Comparison of ENCODE assay signal across 1 cellular context in the genomic region with DNA sequence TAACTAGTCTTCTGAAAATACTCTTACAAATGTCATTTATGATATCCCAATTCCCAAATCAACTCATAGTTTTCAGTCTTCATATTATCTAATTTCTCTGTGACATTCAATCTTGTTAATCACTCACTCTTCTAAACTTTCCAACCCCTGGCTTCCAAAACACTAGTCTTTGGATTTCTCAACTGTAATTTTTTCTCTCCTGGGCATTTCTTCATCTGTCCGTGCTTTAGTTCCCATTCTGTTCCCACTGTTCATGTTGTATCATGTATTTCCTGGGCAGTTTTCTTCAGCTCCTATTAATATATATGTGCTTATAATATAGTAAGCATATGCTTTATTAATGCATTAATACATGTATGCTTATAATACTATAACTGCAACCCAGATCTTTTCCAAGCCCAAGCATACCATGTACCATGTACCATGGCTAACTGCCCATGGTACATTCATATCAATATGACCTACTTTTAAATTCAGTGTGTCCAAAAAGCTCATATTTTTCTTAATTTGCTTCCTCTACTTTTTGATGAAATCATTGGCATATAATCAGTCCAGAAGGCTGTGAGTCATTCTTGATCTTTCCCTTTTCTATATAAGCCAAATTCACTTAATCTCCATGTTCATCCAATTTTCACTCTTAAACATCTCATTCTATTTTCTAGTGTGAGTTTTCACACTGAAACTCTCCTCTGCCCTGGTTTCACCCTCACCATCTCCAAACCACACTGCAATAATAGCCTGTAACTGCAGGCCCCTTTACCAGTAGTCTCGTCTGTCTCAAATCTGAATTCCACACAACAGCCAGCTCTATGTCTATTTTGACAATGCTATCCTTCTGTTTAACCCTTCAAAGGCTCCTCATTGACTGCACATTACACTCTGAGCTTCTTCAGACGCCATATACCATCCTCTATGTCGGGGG.
TF ChIP-seq lines count a peak whose summit lies in the region.

No MANE protein-coding gene starts in this region.

TF ChIP-seq in K562, 482 proteins besides CTCF, POLR2A, EP300 and RAD21:
- TF ChIP-seq U2AF1 (optimal IDR thresholded peaks at IDR 0.05; ENCODE audit: low read depth, low read length): no peak
- TF ChIP-seq, protein P1, sequence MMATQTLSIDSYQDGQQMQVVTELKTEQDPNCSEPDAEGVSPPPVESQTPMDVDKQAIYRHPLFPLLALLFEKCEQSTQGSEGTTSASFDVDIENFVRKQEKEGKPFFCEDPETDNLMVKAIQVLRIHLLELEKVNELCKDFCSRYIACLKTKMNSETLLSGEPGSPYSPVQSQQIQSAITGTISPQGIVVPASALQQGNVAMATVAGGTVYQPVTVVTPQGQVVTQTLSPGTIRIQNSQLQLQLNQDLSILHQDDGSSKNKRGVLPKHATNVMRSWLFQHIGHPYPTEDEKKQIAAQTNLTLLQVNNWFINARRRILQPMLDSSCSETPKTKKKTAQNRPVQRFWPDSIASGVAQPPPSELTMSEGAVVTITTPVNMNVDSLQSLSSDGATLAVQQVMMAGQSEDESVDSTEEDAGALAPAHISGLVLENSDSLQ (IDR thresholded peaks at IDR 0.05): no peak
- TF ChIP-seq, protein P2, sequence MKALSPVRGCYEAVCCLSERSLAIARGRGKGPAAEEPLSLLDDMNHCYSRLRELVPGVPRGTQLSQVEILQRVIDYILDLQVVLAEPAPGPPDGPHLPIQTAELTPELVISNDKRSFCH (CRISPR knock-in tag; IDR thresholded peaks at IDR 0.05): no peak
- TF ChIP-seq, protein P2 (tag; IDR thresholded peaks at IDR 0.05): no peak
- TF ChIP-seq ZNF224 (CRISPR knock-in tag; IDR thresholded peaks at IDR 0.05): no peak
- TF ChIP-seq MTA3 (IDR thresholded peaks at IDR 0.05; ENCODE audit: borderline replicate concordance): no peak
